34 cellular contexts compared by ENCODE assay signal in genomic region chr1:20417581-20417980, GRCh38.
"Had no signal": no experiment of that assay in that cellular context is flagged by ENCODE, and none has a peak within 500 bp of the region (broad histone marks: within the 10 kb centered on the region; RNA-seq: fewer than 3 reads in every experiment).

No MANE protein-coding gene starts in this region.

- H3K36me3 Mint-ChIP-seq: activated naive CD4-positive, alpha-beta T cell treated with anti-CD3 and anti-CD28 coated beads, Interleukin-2, amount 50 U/mL, for 24 hours; activated naive CD8-positive, alpha-beta T cell treated with anti-CD3 and anti-CD28 coated beads for 36 hours had no signal

- H3K9me3 Mint-ChIP-seq: effector memory CD8-positive, alpha-beta T cell had no signal

- H3K4me3 Mint-ChIP-seq: activated B cell treated with CpG ODN at 0.5 μM for 24 hours; activated CD8-positive, alpha-beta T cell treated with anti-CD3 and anti-CD28 coated beads for 36 hours; activated naive CD4-positive, alpha-beta T cell treated with anti-CD3 and anti-CD28 coated beads for 36 hours; activated naive CD4-positive, alpha-beta T cell treated with anti-CD3 and anti-CD28 coated beads, Interleukin-2, amount 50 U/mL, for 24 hours; activated naive CD8-positive, alpha-beta T cell treated with anti-CD3 and anti-CD28 coated beads for 36 hours; activated naive CD8-positive, alpha-beta T cell treated with anti-CD3 and anti-CD28 coated beads, Interleukin-2, amount 50 U/mL, for 24 hours; activated T-cell treated with anti-CD3 and anti-CD28 coated beads, Interleukin-2, amount 50 U/mL, for 4 hours; effector memory CD8-positive, alpha-beta T cell; T-helper 17 cell; T-helper 2 cell treated with Interferon-gamma antibody and Interleukin-4, amounts not matched to agents 5 μg/mL and 100 μg/mL, for 36 hours had no signal

- H3K4me1 ChIP-seq: adrenal gland, body of pancreas, esophagus muscularis mucosa, foreskin keratinocyte, gastrocnemius medialis had no signal

- ATAC-seq: activated CD4-positive, CD25-positive, alpha-beta regulatory T cell treated with anti-CD3 and anti-CD28 coated beads, Interleukin-2, amount 50 U/mL, for 24 hours; activated CD8-positive, alpha-beta T cell treated with anti-CD3 and anti-CD28 coated beads for 36 hours; activated naive CD8-positive, alpha-beta T cell treated with anti-CD3 and anti-CD28 coated beads, Interleukin-2, amount 50 U/mL, for 24 hours; activated T-cell treated with anti-CD3 and anti-CD28 coated beads, Interleukin-2, amount 50 U/mL, for 4 hours; body of pancreas; effector memory CD8-positive, alpha-beta T cell; foreskin keratinocyte; gastrocnemius medialis; T-helper 17 cell had no signal

- H3K36me3 ChIP-seq: adrenal gland, esophagus muscularis mucosa, gastrocnemius medialis, WERI-Rb-1 had no signal

- H3K9me3 ChIP-seq: body of pancreas had no signal

- H3K27me3 ChIP-seq: adrenal gland, body of pancreas had no signal

- H3K4me1 Mint-ChIP-seq: activated naive CD4-positive, alpha-beta T cell treated with anti-CD3 and anti-CD28 coated beads, Interleukin-2, amount 50 U/mL, for 24 hours; activated naive CD8-positive, alpha-beta T cell treated with anti-CD3 and anti-CD28 coated beads for 36 hours; activated naive CD8-positive, alpha-beta T cell treated with anti-CD3 and anti-CD28 coated beads, Interleukin-2, amount 50 U/mL, for 24 hours; T-helper 17 cell had no signal

- H3K27ac ChIP-seq: adrenal gland, body of pancreas, esophagus muscularis mucosa, foreskin keratinocyte, gastrocnemius medialis, WERI-Rb-1 had no signal

- H3K27ac Mint-ChIP-seq: activated B cell treated with CpG ODN at 0.5 μM for 24 hours; activated CD8-positive, alpha-beta T cell treated with anti-CD3 and anti-CD28 coated beads for 36 hours; activated naive CD4-positive, alpha-beta T cell treated with anti-CD3 and anti-CD28 coated beads for 36 hours; activated naive CD4-positive, alpha-beta T cell treated with anti-CD3 and anti-CD28 coated beads, Interleukin-2, amount 50 U/mL, for 24 hours; activated naive CD8-positive, alpha-beta T cell treated with anti-CD3 and anti-CD28 coated beads for 36 hours; activated naive CD8-positive, alpha-beta T cell treated with anti-CD3 and anti-CD28 coated beads, Interleukin-2, amount 50 U/mL, for 24 hours; activated T-helper 2 cell treated with anti-CD3 and anti-CD28 coated beads, Interferon-gamma antibody, Interleukin-2, Interleukin-4, amounts not matched to agents 10 μg/mL and 5 μg/mL and 100 μg/mL, durations not matched to agents 14 hours and 24 hours and 36 hours; effector memory CD8-positive, alpha-beta T cell; T-helper 17 cell; T-helper 2 cell treated with Interferon-gamma antibody and Interleukin-4, amounts not matched to agents 5 μg/mL and 100 μg/mL, for 36 hours had no signal

- DNase-seq: activated B cell treated with CpG ODN at 0.5 μM for 24 hours; activated CD4-positive, alpha-beta T cell treated with anti-CD3 and anti-CD28 coated beads for 48 hours; activated CD4-positive, alpha-beta T cell treated with anti-CD3 and anti-CD28 coated beads, Interleukin-2, amount 50 U/mL, for 1 hour; activated CD4-positive, alpha-beta T cell treated with anti-CD3 and anti-CD28 coated beads, Interleukin-2, amount 50 U/mL, for 48 hours; activated CD8-positive, alpha-beta memory T cell treated with anti-CD3 and anti-CD28 coated beads for 24 hours; activated CD8-positive, alpha-beta T cell treated with anti-CD3 and anti-CD28 coated beads for 36 hours; activated effector memory CD4-positive, alpha-beta T cell treated with anti-CD3 and anti-CD28 coated beads, Interleukin-2, amount 50 U/mL, for 16 hours; activated naive CD4-positive, alpha-beta T cell treated with anti-CD3 and anti-CD28 coated beads for 36 hours; activated naive CD8-positive, alpha-beta T cell treated with anti-CD3 and anti-CD28 coated beads for 36 hours; activated naive CD8-positive, alpha-beta T cell treated with anti-CD3 and anti-CD28 coated beads, Interleukin-2, amount 50 U/mL, for 24 hours; activated T-cell treated with anti-CD3 and anti-CD28 coated beads, Interleukin-2, amount 50 U/mL, for 4 hours; amygdala; aorta; body of pancreas; central memory CD4-positive, alpha-beta T cell; cerebellar nuclear complex; cortex of kidney; dermis blood vessel endothelial cell; effector CD4-positive, alpha-beta T cell; effector memory CD8-positive, alpha-beta T cell; erythroblast; foreskin keratinocyte; gastrocnemius medialis; glutamatergic neuron; T-helper 1 cell; T-helper 17 cell; T1000; WERI-Rb-1 had no signal

- H3K4me3 ChIP-seq: adrenal gland, body of pancreas, esophagus muscularis mucosa, gastrocnemius medialis had no signal
